Comparison of ENCODE assay signal across 8 cellular contexts in the genomic region with DNA sequence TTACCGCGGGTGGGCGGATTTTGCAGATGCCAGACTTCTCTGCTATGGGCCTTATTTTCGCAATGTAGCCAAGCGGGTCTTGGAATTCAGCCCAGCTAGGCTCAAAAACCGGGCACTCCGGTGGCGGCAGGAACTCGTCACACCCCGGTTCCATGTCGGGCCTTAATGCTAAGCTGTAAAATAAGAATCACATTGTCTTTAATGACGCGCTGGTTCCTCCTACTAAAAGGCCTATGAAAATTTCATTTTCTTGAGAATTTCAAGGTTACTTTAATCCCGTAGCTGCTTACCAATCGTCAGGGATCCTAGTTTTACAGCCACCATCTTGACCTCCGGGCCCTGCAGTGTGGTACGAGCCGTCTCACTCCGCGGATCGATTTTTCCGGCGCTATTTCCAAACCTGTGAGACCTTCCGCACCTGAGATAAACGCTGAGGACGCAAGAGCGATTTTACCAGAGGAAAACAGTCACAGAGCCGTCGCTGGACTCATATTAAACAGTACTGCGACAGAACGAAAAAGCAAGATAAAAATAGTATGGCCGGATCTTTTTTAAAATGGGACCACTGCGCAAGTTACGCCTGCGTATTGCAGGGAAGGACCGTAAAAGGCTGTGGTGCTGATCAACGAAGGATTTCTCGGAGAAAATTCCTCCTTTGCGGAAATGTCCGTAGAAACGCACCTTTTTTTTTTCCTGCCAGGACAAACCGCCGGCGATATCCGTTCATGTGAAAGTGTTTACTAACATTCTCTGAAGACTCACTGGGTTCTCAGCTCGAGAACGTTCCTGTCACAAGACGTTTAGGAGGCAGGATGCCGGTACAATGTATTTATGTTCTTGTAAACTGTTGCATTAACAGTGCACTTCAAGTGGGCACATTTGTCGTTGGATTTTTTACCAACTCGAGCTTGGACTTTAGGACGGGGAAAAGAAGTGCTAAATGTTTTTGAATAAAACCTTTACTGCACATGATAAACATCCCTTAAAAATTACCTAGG. TPM values are rescaled to one million over a fixed set of nuclear protein-coding genes. Genes with fewer than 3 reads are reported as not detected.
DNase-seq lines count a peak whose midpoint lies in the region; ATAC-seq and TF ChIP-seq lines count a peak whose summit lies in the region.

Gene KDM5D, minus strand, starts transcription at position 346 of the 998 bp plus-strand sequence. Its CDS starts 192 bp downstream, at position 154.

- H3K9ac ChIP-seq in PC-3 (ENCODE audit: low read length) = no peak within 1 kb of the TSS

- TF ChIP-seq POLR2A in GM18505 (IDR thresholded peaks at IDR 0.05; ENCODE audit: borderline replicate concordance, extremely low read depth, insufficient read depth, insufficient read length) = no peak

- CTCF ChIA-PET in PC-3 (lab: Charles Lee) = no interaction called here

- ATAC-seq in HG02610 (IDR thresholded peaks at IDR 0.05; ENCODE audit: unreplicated experiment) (peak; percentile 78), GM21526 (IDR thresholded peaks at IDR 0.05; ENCODE audit: low FRiP score, unreplicated experiment) (no peak), PC-3 (no peak), GM18505 (IDR thresholded peaks at IDR 0.05; ENCODE audit: unreplicated experiment) (no peak)
- peak in 1 of 2 donors; percentile 85 for ATAC-seq in natural killer cell treated with Interleukin-12 subunit alpha and Interleukin-12 subunit beta and Interleukin-15 and Interleukin-18, amount 100 ng/mL, for 72 hours

- peak within 1 kb of the TSS; percentile 90 for H3K27ac Mint-ChIP-seq in dendritic cell treated with granulocyte-macrophage colony-stimulating factor and Interleukin-4, amounts not matched to agents 40 ng/mL and 50 ng/mL, for 4 days
- H3K27ac Mint-ChIP-seq in natural killer cell treated with Interleukin-12 subunit alpha and Interleukin-12 subunit beta and Interleukin-15 and Interleukin-18, amount 100 ng/mL, for 72 hours = peak within 1 kb of the TSS in 1 of 2 donors; percentile 90

- H3K4me1 ChIP-seq in PC-3 (ENCODE audit: insufficient read depth, low read length) = no peaks in the 10 kb centered on the region

- H3K36me3 ChIP-seq in PC-3 (ENCODE audit: low read depth, low read length) = no peaks in the 10 kb centered on the region

- no peaks in the 10 kb centered on the region for H3K9me2 ChIP-seq in PC-3 (replicated peaks; ENCODE audit: low read length)

- no peaks in the 10 kb centered on the region for H3K27me3 Mint-ChIP-seq in dendritic cell treated with granulocyte-macrophage colony-stimulating factor and Interleukin-4, amounts not matched to agents 40 ng/mL and 50 ng/mL, for 4 days
- no peaks in the 10 kb centered on the region for H3K27me3 Mint-ChIP-seq in natural killer cell treated with Interleukin-12 subunit alpha and Interleukin-12 subunit beta and Interleukin-15 and Interleukin-18, amount 100 ng/mL, for 72 hours

- POLR2A ChIA-PET in PC-3 (lab: Charles Lee; ENCODE audit: unreplicated experiment) = no interaction called here

- BruUV-seq in PC-3 (replicated peaks; lab: Mats Ljungman, UMichigan) = no TSS peak

- peak; percentile 46 for DNase-seq in Ammon's horn (ENCODE audit: low spot score)
- peak; percentile 78 for DNase-seq in RPMI8226
- DNase-seq in natural killer cell treated with Interleukin-12 subunit alpha and Interleukin-12 subunit beta and Interleukin-15 and Interleukin-18, amount 100 ng/mL, for 72 hours (ENCODE audit: low spot score) = no peak
- DNase-seq in PC-3 = no peak

- H3K27ac ChIP-seq in PC-3 (ENCODE audit: low read length) = no peak within 1 kb of the TSS

- no peaks in the 10 kb centered on the region for H3K9me3 Mint-ChIP-seq in dendritic cell treated with granulocyte-macrophage colony-stimulating factor and Interleukin-4, amounts not matched to agents 40 ng/mL and 50 ng/mL, for 4 days
- H3K9me3 Mint-ChIP-seq in natural killer cell treated with Interleukin-12 subunit alpha and Interleukin-12 subunit beta and Interleukin-15 and Interleukin-18, amount 100 ng/mL, for 72 hours = no peaks in the 10 kb centered on the region

- no peak within 1 kb of the TSS for H2AFZ ChIP-seq in PC-3 (ENCODE audit: low read length)

- no peak within 1 kb of the TSS for H3K4me3 ChIP-seq in PC-3 (ENCODE audit: low read length)

- H3F3A ChIP-seq in PC-3 (ENCODE audit: low read length, unreplicated experiment) = no peaks in the 10 kb centered on the region

- no peaks in the 10 kb centered on the region for H3K27me3 ChIP-seq in PC-3 (ENCODE audit: low read length)

- H3K4me3 Mint-ChIP-seq in dendritic cell treated with granulocyte-macrophage colony-stimulating factor and Interleukin-4, amounts not matched to agents 40 ng/mL and 50 ng/mL, for 4 days = peak within 1 kb of the TSS; percentile 79
- peak within 1 kb of the TSS; percentile 90 for H3K4me3 Mint-ChIP-seq in natural killer cell treated with Interleukin-12 subunit alpha and Interleukin-12 subunit beta and Interleukin-15 and Interleukin-18, amount 100 ng/mL, for 72 hours

- peaks cover 5% of the 10 kb centered on the region for H3K4me1 Mint-ChIP-seq in dendritic cell treated with granulocyte-macrophage colony-stimulating factor and Interleukin-4, amounts not matched to agents 40 ng/mL and 50 ng/mL, for 4 days (ENCODE audit: low read depth)
- peaks cover 0 to 17% of the 10 kb centered on the region in 2 donors for H3K4me1 Mint-ChIP-seq in natural killer cell treated with Interleukin-12 subunit alpha and Interleukin-12 subunit beta and Interleukin-15 and Interleukin-18, amount 100 ng/mL, for 72 hours (ENCODE audit: low read depth in 2 of 2)

- no peak for TF ChIP-seq CTCF in PC-3 (conservative IDR thresholded peaks at IDR 0.05; ENCODE audit: low read depth, low read length)

- H3K79me2 ChIP-seq in PC-3 (ENCODE audit: low read length) = no peaks in the 10 kb centered on the region

- no peaks in the 10 kb centered on the region for H4K20me1 ChIP-seq in PC-3 (ENCODE audit: low read length)

- no peak within 1 kb of the TSS for H3K4me2 ChIP-seq in PC-3 (ENCODE audit: low read length)

- H3K36me3 Mint-ChIP-seq in dendritic cell treated with granulocyte-macrophage colony-stimulating factor and Interleukin-4, amounts not matched to agents 40 ng/mL and 50 ng/mL, for 4 days (ENCODE audit: low read depth) = peaks cover 36% of the 10 kb centered on the region
- peaks cover 18% of the 10 kb centered on the region for H3K36me3 Mint-ChIP-seq in natural killer cell treated with Interleukin-12 subunit alpha and Interleukin-12 subunit beta and Interleukin-15 and Interleukin-18, amount 100 ng/mL, for 72 hours

- intact Hi-C loops in dendritic cell treated with granulocyte-macrophage colony-stimulating factor and Interleukin-4, amounts not matched to agents 40 ng/mL and 50 ng/mL, for 4 days (cut with micrococcal nuclease) = loop anchor here (10.0 kb wide), 1 partner anchor 830 kb away; the partner anchor contains the start of gene EIF1AY
- intact Hi-C loops in PC-3 (cut with micrococcal nuclease) = no loop called here

- no peaks in the 10 kb centered on the region for H3K9me3 ChIP-seq in PC-3 (ENCODE audit: low read length)

RNA-seq across cellular contexts. Expression of gene KDM5D, which starts in this region (rescaled TPM):
- total RNA-seq in natural killer cell treated with Interleukin-12 subunit alpha and Interleukin-12 subunit beta and Interleukin-15 and Interleukin-18, amount 100 ng/mL, for 72 hours = 10 to 100 TPM in 1 of 2 donors, not detected in 1; 79.1 TPM
- total RNA-seq in PC-3 (2014; rRNA removed) = not detected in 2 replicates

Comparison
In these comparisons a context has a peak if more than half of its experiments do, and no peak if none do; other contexts are left out.
1. DNase-seq: peak in Ammon's horn (single experiment) and RPMI8226 (single experiment); none in natural killer cell treated with Interleukin-12 subunit alpha and Interleukin-12 subunit beta and Interleukin-15 and Interleukin-18, amount 100 ng/mL, for 72 hours (single experiment) and PC-3 (single experiment).